10 cellular contexts compared by ENCODE assay signal in genomic region chr6:105675715-105676397, GRCh38.
A peak's percentile ranks its signal among the peaks of the same experiment; 100 is the strongest.
DNase-seq lines count a peak whose midpoint lies in the region; ATAC-seq, FAIRE-seq and TF ChIP-seq lines count a peak whose summit lies in the region.
"Had no signal": no experiment of that assay in that cellular context is flagged by ENCODE, and none has a peak within 500 bp of the region (broad histone marks: within the 10 kb centered on the region; RNA-seq: fewer than 3 reads in every experiment).

No MANE protein-coding gene starts in this region.

- WGBS in H1 (ENCODE audit: extremely low coverage in 1 of 2, insufficient coverage in 1 of 2, insufficient read length in 1 of 2, insufficient replicate concordance in 2 of 2, low coverage in 1 of 2, low lambda C conversion rate in 2 of 2, missing lambda C conversion rate in 1 of 2), 2 experiments, result 85% methylated on average over 5 of the region's 5 CpGs; no CpG with 5 or more reads in 1 of the 2 experiments

- H3K27ac Mint-ChIP-seq in activated CD8-positive, alpha-beta memory T cell treated with anti-CD3 and anti-CD28 coated beads, Interleukin-2, amount 10 ng/mL, durations not matched to agents 7 days and 5 days, result no peak overlapping the region

- H3K36me3 ChIP-seq in H1 (ENCODE audit: control insufficient read depth in 2 of 4, insufficient read depth in 4 of 4, low read length in 3 of 4), result no peaks in the 10 kb centered on the region
- H3K36me3 ChIP-seq: heart right ventricle, upper lobe of left lung had no signal

- H3K27me3 ChIP-seq in H1 (replicated peaks in 1 of 4; ENCODE audit: control insufficient read depth in 3 of 4, extremely low read depth in 1 of 4, insufficient read depth in 3 of 4, low read length in 3 of 4), result no peaks in the 10 kb centered on the region
- H3K27me3 ChIP-seq: heart right ventricle, upper lobe of left lung had no signal

- peak overlapping the region; percentile 27 for H2AFZ ChIP-seq in H1 (ENCODE audit: low read length)

- H3K79me2 ChIP-seq in H1 (ENCODE audit: control insufficient read depth in 1 of 2, insufficient read depth in 2 of 2, low read length in 2 of 2), result no peaks in the 10 kb centered on the region

- H2BK15ac ChIP-seq in H1 (ENCODE audit: low read length), result no peak overlapping the region

- no peak overlapping the region for H3K4me3 Mint-ChIP-seq in activated CD8-positive, alpha-beta memory T cell treated with anti-CD3 and anti-CD28 coated beads, Interleukin-2, amount 10 ng/mL, durations not matched to agents 7 days and 5 days

- no peak for TF ChIP-seq CTCF in H1 (IDR thresholded peaks at IDR 0.05; ENCODE audit: control extremely low read depth in 1 of 3, insufficient read depth in 1 of 3, low read depth in 1 of 3, low read length in 3 of 3)

- H2BK20ac ChIP-seq in H1 (ENCODE audit: low read length), result no peak overlapping the region

- no peaks in the 10 kb centered on the region for H4K20me1 ChIP-seq in H1 (replicated peaks in 1 of 2; ENCODE audit: control insufficient read depth in 1 of 2, insufficient read depth in 2 of 2, low read length in 2 of 2)

- TF ChIP-seq POLR2A in H1 (IDR thresholded peaks at IDR 0.05; ENCODE audit: control extremely low read depth in 1 of 2, low read depth in 2 of 2, low read length in 2 of 2), result no peak

- no peak overlapping the region for H2BK5ac ChIP-seq in H1 (ENCODE audit: low read depth, low read length)

- no peak for FAIRE-seq in H1 (lab: Jason Lieb, UNC)

- H3K27ac ChIP-seq in H1 (ENCODE audit: low read depth, low read length), result no peak overlapping the region
- H3K27ac ChIP-seq: heart right ventricle, upper lobe of left lung had no signal

- peaks cover 24% of the 10 kb centered on the region for H3K9me3 Mint-ChIP-seq in activated CD8-positive, alpha-beta memory T cell treated with anti-CD3 and anti-CD28 coated beads, Interleukin-2, amount 10 ng/mL, durations not matched to agents 7 days and 5 days (ENCODE audit: low read depth)

- no peaks in the 10 kb centered on the region for H3K27me3 Mint-ChIP-seq in activated CD8-positive, alpha-beta memory T cell treated with anti-CD3 and anti-CD28 coated beads, Interleukin-2, amount 10 ng/mL, durations not matched to agents 7 days and 5 days

- no peak overlapping the region for H2AK5ac ChIP-seq in H1 (ENCODE audit: low read depth, low read length)

- no peak overlapping the region for H3K23ac ChIP-seq in H1 (ENCODE audit: insufficient read length)

- no peaks in the 10 kb centered on the region for H3K23me2 ChIP-seq in H1 (ENCODE audit: low read depth, low read length)

- H3K18ac ChIP-seq in H1 (ENCODE audit: extremely low read depth, low read length), result no peak overlapping the region

- no peak overlapping the region for H3K9ac ChIP-seq in H1 (replicated peaks in 1 of 4; ENCODE audit: extremely low read depth in 1 of 4, low read depth in 3 of 4, low read length in 3 of 4)

- TF ChIP-seq RAD21 in H1 (IDR thresholded peaks at IDR 0.05 in 1 of 2, conservative IDR thresholded peaks at IDR 0.05 in 1 of 2; ENCODE audit: low read depth in 2 of 2, low read length in 2 of 2), result no peak

- no peak overlapping the region for H2BK12ac ChIP-seq in H1 (ENCODE audit: low read depth, low read length)

- H4K5ac ChIP-seq in H1 (ENCODE audit: insufficient read length, low read depth, low read length), result no peak overlapping the region

- peaks cover 20% of the 10 kb centered on the region for H3K4me1 Mint-ChIP-seq in activated CD8-positive, alpha-beta memory T cell treated with anti-CD3 and anti-CD28 coated beads, Interleukin-2, amount 10 ng/mL, durations not matched to agents 7 days and 5 days

- POLR2A ChIA-PET in H1 (lab: Charles Lee; ENCODE audit: partially characterized antibody), result no interaction called here

- H3K36me3 Mint-ChIP-seq in activated CD8-positive, alpha-beta memory T cell treated with anti-CD3 and anti-CD28 coated beads, Interleukin-2, amount 10 ng/mL, durations not matched to agents 7 days and 5 days, result peaks cover 46% of the 10 kb centered on the region

- no peak overlapping the region for H3K4me3 ChIP-seq in H1 (ENCODE audit: extremely low read depth in 1 of 4, insufficient read depth in 2 of 4, low read depth in 3 of 4, low read length in 4 of 4)
- H3K4me3 ChIP-seq: heart right ventricle, upper lobe of left lung had no signal

- H3K4ac ChIP-seq in H1 (replicated peaks; ENCODE audit: insufficient read length, low read depth, low read length), result no peak overlapping the region

- intact Hi-C loops in left colon (cut with DNase I, micrococcal nuclease), result no loop called here

- H3K14ac ChIP-seq in H1 (ENCODE audit: insufficient read length), result no peak overlapping the region

- no peak overlapping the region for H3K4me2 ChIP-seq in H1 (ENCODE audit: insufficient read depth in 1 of 2, low read depth in 2 of 2, low read length in 2 of 2)

- H4K91ac ChIP-seq in H1 (replicated peaks; ENCODE audit: insufficient read length, low read length), result no peak overlapping the region

- no peak overlapping the region for H3K56ac ChIP-seq in H1 (replicated peaks; ENCODE audit: insufficient read length, low read depth, low read length)

- no peaks in the 10 kb centered on the region for H3K4me1 ChIP-seq in H1 (replicated peaks in 1 of 4; ENCODE audit: control insufficient read depth in 3 of 4, insufficient read depth in 4 of 4, low read length in 3 of 4)

- no peak overlapping the region for H4K8ac ChIP-seq in H1 (ENCODE audit: extremely low read depth, insufficient read depth, low read length)

- H2BK120ac ChIP-seq in H1 (replicated peaks; ENCODE audit: low read depth, low read length), result no peak overlapping the region

- no peak for TF ChIP-seq EP300 in H1 (IDR thresholded peaks at IDR 0.05; ENCODE audit: borderline replicate concordance in 1 of 2, low read depth in 2 of 2, low read length in 2 of 2)

- CTCF ChIA-PET in activated CD8-positive, alpha-beta memory T cell treated with anti-CD3 and anti-CD28 coated beads, Interleukin-2, amount 10 ng/mL, durations not matched to agents 7 days and 5 days (lab: Charles Lee), result interaction anchor here (1.1 to 1.5 kb wide), 5 partner anchors 9 to 243 kb away, joined by 3 to 4 read pairs (median 3); no protein-coding TSS in a partner anchor
- CTCF ChIA-PET in H1 (lab: Charles Lee; ENCODE audit: partially characterized antibody), result interaction anchor here (1.2 to 1.4 kb wide), 3 partner anchors 106 to 179 kb away, joined by 3 read pairs; no protein-coding TSS in a partner anchor

- DNase-seq in activated CD8-positive, alpha-beta memory T cell treated with anti-CD3 and anti-CD28 coated beads, Interleukin-2, amount 10 ng/mL, durations not matched to agents 7 days and 5 days, result peak; percentile 56
- no peak for DNase-seq in activated CD8-positive, alpha-beta memory T cell treated with anti-CD3 and anti-CD28 coated beads, Interleukin-2, amount 50 U/mL, for 4 hours
- DNase-seq in NCI-H345 (lab: John Stamatoyannopoulos, UW) (peak; percentile 53), H1 (ENCODE audit: low read depth in 1 of 2, low spot score in 2 of 2) (no peak), AML-193 (lab: John Stamatoyannopoulos, UW) (no peak), left colon (no peak)
- DNase-seq: heart right ventricle had no signal

- peak; percentile 77 for ATAC-seq in activated CD8-positive, alpha-beta memory T cell treated with anti-CD3 and anti-CD28 coated beads, Interleukin-2, amount 10 ng/mL, durations not matched to agents 7 days and 5 days
- ATAC-seq in left colon (no peak), HG02588 (IDR thresholded peaks at IDR 0.05; ENCODE audit: unreplicated experiment) (no peak), HG02571 (IDR thresholded peaks at IDR 0.05; ENCODE audit: unreplicated experiment) (no peak)
- ATAC-seq: heart right ventricle had no signal

- H3K79me1 ChIP-seq in H1 (ENCODE audit: low read depth, low read length), result no peaks in the 10 kb centered on the region

- no peaks in the 10 kb centered on the region; a peak in 1 of 4 replicates for H3K9me3 ChIP-seq in H1 (ENCODE audit: insufficient read depth in 2 of 2, low read depth in 1 of 2, low read length in 1 of 2)
- H3K9me3 ChIP-seq: upper lobe of left lung had no signal

TF ChIP-seq in H1, 55 proteins besides CTCF, POLR2A, EP300 and RAD21:
- TF ChIP-seq KDM5A (IDR thresholded peaks at IDR 0.05; ENCODE audit: low read length), result no peak
- no peak for TF ChIP-seq CHD2 (IDR thresholded peaks at IDR 0.05; ENCODE audit: low read length)
- no peak for TF ChIP-seq POU5F1 (IDR thresholded peaks at IDR 0.05; ENCODE audit: low read depth, low read length)

Comparison
In these comparisons a context has a peak if more than half of its experiments do, and no peak if none do; other contexts are left out.
1. DNase-seq: peak in activated CD8-positive, alpha-beta memory T cell treated with anti-CD3 and anti-CD28 coated beads, Interleukin-2, amount 10 ng/mL, durations not matched to agents 7 days and 5 days (single experiment) and NCI-H345 (single experiment); none in activated CD8-positive, alpha-beta memory T cell treated with anti-CD3 and anti-CD28 coated beads, Interleukin-2, amount 50 U/mL, for 4 hours (single experiment), H1 (0 of 2), AML-193 (0 of 2) and left colon (0 of 2).